Comparison of ENCODE assay signal across 12 cellular contexts in the genomic region with DNA sequence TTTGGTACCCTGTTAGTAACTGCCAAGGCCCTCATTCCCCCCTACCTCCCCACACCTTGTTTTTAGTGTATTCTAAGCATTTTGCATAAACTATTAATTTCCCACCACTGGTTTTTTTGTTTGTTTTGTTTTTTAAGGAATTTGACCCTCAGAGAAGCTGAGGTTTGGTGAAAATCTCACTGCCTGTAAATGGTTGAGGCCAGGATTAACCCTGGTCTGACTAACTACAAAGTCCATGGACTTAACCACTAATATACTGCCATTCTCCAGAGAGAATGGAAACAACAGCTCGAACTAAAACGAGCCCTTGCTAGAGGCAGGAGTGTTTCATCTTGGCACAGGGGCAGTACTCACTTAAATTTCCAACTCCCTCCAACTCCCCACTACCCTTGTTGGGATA. TPM values are rescaled to one million over a fixed set of nuclear protein-coding genes. Genes with fewer than 3 reads are reported as not detected.
A peak's percentile ranks its signal among the peaks of the same experiment; 100 is the strongest.
DNase-seq lines count a peak whose midpoint lies in the region; ATAC-seq and TF ChIP-seq lines count a peak whose summit lies in the region.
"Had no signal": no experiment of that assay in that cellular context is flagged by ENCODE, and none has a peak within 500 bp of the region (broad histone marks: within the 10 kb centered on the region; RNA-seq: fewer than 3 reads in every experiment).

No MANE protein-coding gene starts in this region.

- H3K9me3 ChIP-seq in parathyroid adenoma (ENCODE audit: control insufficient read depth, low read length): no peaks in the 10 kb centered on the region

- no peak overlapping the region for H3K9ac ChIP-seq in parathyroid adenoma

- H3K4me2 ChIP-seq in parathyroid adenoma (ENCODE audit: low read length): peak overlapping the region; percentile 66

- peaks cover 37% of the 10 kb centered on the region for H3K79me2 ChIP-seq in parathyroid adenoma

- no peak overlapping the region for H2AFZ ChIP-seq in parathyroid adenoma

- DNase-seq in AG10803 (ENCODE audit: low read depth): no peak
- peak; percentile 59 for DNase-seq in fibroblast of villous mesenchyme (ENCODE audit: low read depth)
- no peak for DNase-seq in KBM-7
- DNase-seq in GDM1 (lab: John Stamatoyannopoulos, UW): no peak
- DNase-seq in germinal center (ENCODE audit: low spot score): no peak
- DNase-seq: activated naive CD4-positive, alpha-beta T cell treated with Interleukin-2 at 50 U/mL for 16 hours; CD8-positive, alpha-beta T cell; immature natural killer cell; NCI-H187 had no signal

- peaks cover 9% of the 10 kb centered on the region for H3K4me1 ChIP-seq in parathyroid adenoma

- no peaks in the 10 kb centered on the region for H3K27me3 ChIP-seq in parathyroid adenoma (ENCODE audit: control insufficient read depth, insufficient read depth, low read length)

- H3K4me3 ChIP-seq in AG10803 (ENCODE audit: low read length) (peak overlapping the region; percentile 80), WI38 (ENCODE audit: low read depth, low read length) (peak overlapping the region; percentile 89), fibroblast of villous mesenchyme (ENCODE audit: low read depth, low read length) (peak overlapping the region; percentile 82), parathyroid adenoma (ENCODE audit: low read depth, low read length) (peak overlapping the region; percentile 95)

- in situ Hi-C loops in KBM-7 (cut with MboI; ENCODE audit: low pct_unique_long_range_greater_than_20kb, low sequenced_read_pairs): no loop called here

- ATAC-seq in HG03175 (IDR thresholded peaks at IDR 0.05; ENCODE audit: unreplicated experiment): no peak
- ATAC-seq: CD8-positive, alpha-beta T cell had no signal

- no peaks in the 10 kb centered on the region for H3K36me3 ChIP-seq in parathyroid adenoma (ENCODE audit: control insufficient read depth, insufficient read depth, low read length)

- H3K27ac ChIP-seq in parathyroid adenoma: peak overlapping the region; percentile 97

- TF ChIP-seq CTCF in AG10803 (conservative IDR thresholded peaks at IDR 0.05; ENCODE audit: low read length) (no peak), WI38 (IDR thresholded peaks at IDR 0.05; ENCODE audit: low read depth, low read length) (no peak), fibroblast of villous mesenchyme (IDR thresholded peaks at IDR 0.05; ENCODE audit: insufficient read depth, low read depth, low read length) (no peak), parathyroid adenoma (IDR thresholded peaks at IDR 0.05) (no peak)

RNA-seq across cellular contexts. Expression of a gene that starts 2.9 kb away (rescaled TPM):
- 153 and 199 TPM in 2 replicates for total RNA-seq in fibroblast of villous mesenchyme

RNA-seq across cellular contexts. Expression of a gene that starts 12.9 kb away (rescaled TPM):
- not detected in 2 replicates for total RNA-seq in fibroblast of villous mesenchyme
- total RNA-seq: CD8-positive, alpha-beta T cell had no signal

RNA-seq across cellular contexts. Expression of a gene that starts 23.2 kb away (rescaled TPM):
- total RNA-seq in fibroblast of villous mesenchyme: 66.9 and 68.9 TPM in 2 replicates

RNA-seq across cellular contexts. Expression of a gene that starts 52.1 kb away (rescaled TPM):
- total RNA-seq in fibroblast of villous mesenchyme: 62.8 and 79.9 TPM in 2 replicates

RNA-seq across cellular contexts. Expression of a gene that starts 52.5 kb away (rescaled TPM):
- total RNA-seq in fibroblast of villous mesenchyme: 11.2 and 14.2 TPM in 2 replicates
